In the genomic region with DNA sequence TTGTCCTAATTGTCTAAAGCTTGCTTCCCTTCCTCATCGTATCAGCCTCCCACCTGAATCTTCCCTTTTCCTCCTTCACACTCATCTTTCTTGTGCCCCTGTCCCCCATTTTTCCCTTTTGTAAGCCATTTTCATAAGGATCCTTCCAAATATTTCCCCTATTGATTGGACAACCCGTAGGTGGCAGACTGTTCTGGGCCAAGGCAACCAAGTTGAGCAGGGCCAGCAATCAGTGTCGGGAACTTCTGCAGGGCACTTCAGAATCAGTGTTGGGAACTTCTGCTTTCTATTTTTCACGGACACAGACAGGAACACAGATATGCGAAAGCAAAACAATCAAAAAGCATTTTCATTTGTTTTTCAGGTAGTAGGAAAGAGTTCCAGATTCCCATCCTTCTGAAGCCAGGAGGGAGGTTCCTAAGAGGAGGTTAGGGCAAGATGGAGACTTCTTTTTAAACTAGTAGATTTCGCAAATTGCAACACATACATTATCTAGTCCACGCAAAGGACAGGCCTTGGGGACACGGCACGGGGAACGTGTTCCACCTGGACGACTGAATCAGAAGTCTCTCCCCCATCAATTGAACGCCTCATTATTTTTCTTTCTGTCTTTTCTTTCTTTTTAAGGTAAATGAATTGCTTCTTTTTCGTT, we compare ENCODE assay signal across 8 cellular contexts. TPM values are rescaled to one million over a fixed set of nuclear protein-coding genes. Genes with fewer than 3 reads are reported as not detected.
DNase-seq lines count a peak whose midpoint lies in the region; ATAC-seq, FAIRE-seq and TF ChIP-seq lines count a peak whose summit lies in the region.

No MANE protein-coding gene starts in this region.

- no peak for ATAC-seq in T-helper 17 cell

- H3K4me1 Mint-ChIP-seq in T-helper 17 cell, result peaks cover 49% of the 10 kb centered on the region

- H3K27me3 Mint-ChIP-seq in T-helper 17 cell, result no peaks in the 10 kb centered on the region

- H3K36me3 Mint-ChIP-seq in T-helper 17 cell (ENCODE audit: low read depth), result peaks cover 2% of the 10 kb centered on the region

- H3K27ac Mint-ChIP-seq in T-helper 17 cell, result peak overlapping the region; percentile 89

- H3K9me3 ChIP-seq in HUES48 (ENCODE audit: control insufficient read depth, insufficient read depth, low read length) (no peaks in the 10 kb centered on the region), T-helper 17 cell (ENCODE audit: control insufficient read depth, low read length, poor library complexity, severe bottlenecking) (no peaks in the 10 kb centered on the region), mononuclear cell (ENCODE audit: low read depth, low read length) (no peaks in the 10 kb centered on the region)

- H3K4me3 Mint-ChIP-seq in T-helper 17 cell, result peak overlapping the region; percentile 97

- H3K27ac ChIP-seq in HUES48 (ENCODE audit: low read depth, low read length), result peak overlapping the region; percentile 22

- peak; percentile 66 for TF ChIP-seq CTCF in epithelial cell of proximal tubule (conservative IDR thresholded peaks at IDR 0.05; ENCODE audit: low read depth, low read length)

- DNase-seq in GF-D8 (lab: John Stamatoyannopoulos, UW) (peak; percentile 16), T-helper 17 cell (no peak), epithelial cell of proximal tubule (ENCODE audit: low read depth) (no peak), urothelium cell line (ENCODE audit: low spot score) (peak; percentile 38), iPS-NIHi7 (ENCODE audit: extremely low spot score) (no peak)
- no peak for DNase-seq in stimulated activated CD4-positive, alpha-beta T cell treated with anti-CD3 and anti-CD28 coated beads, Interleukin-1b, Interleukin-23, amount 100 ng/mL, for 48 hours

- H3K4me3 ChIP-seq in HUES48 (ENCODE audit: low read depth, low read length), result peak overlapping the region; percentile 86
- peak overlapping the region; percentile 70 for H3K4me3 ChIP-seq in epithelial cell of proximal tubule (ENCODE audit: low read depth, low read length)
- peak overlapping the region; percentile 66 for H3K4me3 ChIP-seq in mononuclear cell (ENCODE audit: low read length)

- H3K4me1 ChIP-seq in HUES48 (ENCODE audit: control insufficient read depth, insufficient read depth, low read length) (peaks cover 38% of the 10 kb centered on the region), mononuclear cell (ENCODE audit: insufficient read depth, low read length) (peaks cover 38% of the 10 kb centered on the region)

- H3K36me3 ChIP-seq in HUES48 (ENCODE audit: control insufficient read depth, insufficient read depth, low read length), result no peaks in the 10 kb centered on the region

- no peak for FAIRE-seq in urothelium cell line (lab: Jason Lieb, UNC)

- 0 out of 2 replicates have a peak, but pooled peaks cover 3% of the 10 kb centered on the region for H3K27me3 ChIP-seq in HUES48 (ENCODE audit: control insufficient read depth, insufficient read depth, low read length)
- no peaks in the 10 kb centered on the region for H3K27me3 ChIP-seq in mononuclear cell (ENCODE audit: insufficient read depth, low read length)

- peak overlapping the region; percentile 55; the same call in 1 of the 2 replicates for H3K9ac ChIP-seq in HUES48 (ENCODE audit: low read depth, low read length)

RNA-seq across cellular contexts. Expression of a gene that starts 0.7 kb away (rescaled TPM):
- total RNA-seq in T-helper 17 cell, result 1 to 10 TPM; 3.0 to 4.2 TPM
- total RNA-seq in epithelial cell of proximal tubule, result 43.0 and 66.8 TPM in 2 replicates
- 13.9 TPM for total RNA-seq in mononuclear cell

Comparison
In these comparisons a context has a peak if more than half of its experiments do, and no peak if none do; other contexts are left out.
1. DNase-seq: peak in GF-D8 (single experiment) and urothelium cell line (single experiment); none in T-helper 17 cell (0 of 3), epithelial cell of proximal tubule (single experiment), stimulated activated CD4-positive, alpha-beta T cell treated with anti-CD3 and anti-CD28 coated beads, Interleukin-1b, Interleukin-23, amount 100 ng/mL, for 48 hours (single experiment) and iPS-NIHi7 (single experiment).
2. Peak in every context shown above with its lines, with median percentiles within 50 percentile points of each other: H3K4me3 ChIP-seq.